In the genomic region with DNA sequence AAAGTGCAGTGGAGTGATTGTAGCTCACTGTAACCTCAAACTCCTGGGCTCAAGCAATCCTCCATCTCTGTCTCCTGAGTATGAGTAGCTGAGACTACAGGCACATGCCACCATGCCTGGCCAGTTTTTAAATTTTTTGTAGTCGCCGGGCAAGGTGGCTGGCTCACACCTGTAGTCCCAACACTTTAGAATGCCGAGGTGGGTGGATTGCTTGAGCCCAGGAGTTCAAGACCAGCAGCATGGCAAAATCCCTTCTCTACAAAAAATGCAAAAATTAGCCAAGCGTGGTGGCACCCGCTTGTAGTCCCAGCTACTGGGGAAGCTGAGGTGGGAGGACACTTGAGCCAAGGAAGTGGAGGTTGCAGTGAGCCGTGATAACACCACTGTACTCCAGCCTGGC, we compare ENCODE assay signal across 8 cellular contexts.
"Had no signal": no experiment of that assay in that cellular context is flagged by ENCODE, and none has a peak within 500 bp of the region (broad histone marks: within the 10 kb centered on the region; RNA-seq: fewer than 3 reads in every experiment).

No MANE protein-coding gene starts in this region.

- H3K4me1 ChIP-seq: HAP-1 had no signal

- H3K9ac ChIP-seq: GM23248 had no signal

- H3K27ac Mint-ChIP-seq: HFFc6, IgD-negative memory B cell had no signal

- H2AFZ ChIP-seq: GM23248 had no signal

- H3K36me3 Mint-ChIP-seq: IgD-negative memory B cell had no signal

- ATAC-seq: HCT116, HepG2 had no signal

- H3K27ac ChIP-seq: GM23248, HL-60 had no signal

- H3K9me3 ChIP-seq: HAP-1 had no signal

- H3K4me3 ChIP-seq: GM23248, HAP-1 had no signal

- H3K4me3 Mint-ChIP-seq: HFFc6, IgD-negative memory B cell had no signal

- FAIRE-seq: HepG2 had no signal

- H3K4me1 Mint-ChIP-seq: IgD-negative memory B cell had no signal

- DNase-seq: GM23248, H7, HFFc6 had no signal

- H3K36me3 ChIP-seq: HAP-1 had no signal
